9 cellular contexts compared by ENCODE assay signal in the genomic region with DNA sequence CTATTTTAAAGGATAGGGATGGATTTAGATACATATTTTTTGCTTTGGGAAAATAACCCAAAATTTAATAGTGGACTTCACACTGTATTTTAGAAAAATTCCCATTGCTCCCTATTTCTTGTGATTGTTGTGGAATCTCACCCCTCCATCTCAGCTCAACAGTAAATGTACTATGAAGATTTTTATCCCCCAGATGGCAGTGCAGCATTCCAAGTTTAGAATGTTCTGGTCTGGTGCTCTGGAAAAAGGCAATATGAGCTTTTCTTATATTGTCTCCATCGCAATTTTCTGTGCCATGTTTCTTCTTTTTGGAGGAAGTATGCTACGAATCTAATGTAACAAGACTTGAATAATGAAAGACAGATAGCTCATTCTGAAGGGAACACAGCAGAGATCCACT.
DNase-seq lines count a peak whose midpoint lies in the region; ATAC-seq and TF ChIP-seq lines count a peak whose summit lies in the region.
"Had no signal": no experiment of that assay in that cellular context is flagged by ENCODE, and none has a peak within 500 bp of the region (broad histone marks: within the 10 kb centered on the region; RNA-seq: fewer than 3 reads in every experiment).

No MANE protein-coding gene starts in this region.

- no peak overlapping the region for H3K4me3 ChIP-seq in brain microvascular endothelial cell (ENCODE audit: low read depth, low read length)
- H3K4me3 ChIP-seq: coronary artery had no signal

- H3K4me1 Mint-ChIP-seq in neural crest cell (no peaks in the 10 kb centered on the region), T-helper 17 cell (no peaks in the 10 kb centered on the region)

- H3K9me3 ChIP-seq in T-helper 17 cell (ENCODE audit: control insufficient read depth, low read length, poor library complexity, severe bottlenecking), result no peaks in the 10 kb centered on the region

- H3K27me3 ChIP-seq in brain microvascular endothelial cell (replicated peaks), result no peaks in the 10 kb centered on the region

- intact Hi-C loops in Right ventricle myocardium inferior (cut with DNase I), result no loop called here

- H3K27ac Mint-ChIP-seq in neural crest cell (ENCODE audit: unreplicated experiment) (no peak overlapping the region), T-helper 17 cell (no peak overlapping the region)

- no peak overlapping the region for H3K4me3 Mint-ChIP-seq in neural crest cell
- no peak overlapping the region for H3K4me3 Mint-ChIP-seq in T-helper 17 cell

- no peak overlapping the region for H3K27ac ChIP-seq in brain microvascular endothelial cell
- H3K27ac ChIP-seq: coronary artery had no signal

- DNase-seq in G401 (ENCODE audit: low spot score) (peak; percentile 88), NCI-H2081 treated with DMSO at 0.1 percent for 48 hours (lab: John Stamatoyannopoulos, UW) (peak; percentile 34), brain microvascular endothelial cell (peak; percentile 32), neural crest cell (ENCODE audit: low read depth, low spot score) (no peak), T-helper 17 cell (no peak), SKM-1 (lab: John Stamatoyannopoulos, UW; ENCODE audit: unreplicated experiment) (no peak), Right ventricle myocardium inferior (ENCODE audit: missing footprints) (no peak)
- no peak for DNase-seq in stimulated activated CD4-positive, alpha-beta T cell treated with anti-CD3 and anti-CD28 coated beads, Interleukin-15, amount 100 ng/mL, for 24 hours

- no peaks in the 10 kb centered on the region for H3K36me3 ChIP-seq in brain microvascular endothelial cell (replicated peaks)

- TF ChIP-seq CTCF in brain microvascular endothelial cell (IDR thresholded peaks at IDR 0.05; ENCODE audit: low read depth, low read length, missing control alignments) (peak; percentile 46), neural crest cell (conservative IDR thresholded peaks at IDR 0.05) (peak; percentile 48)

- H3K36me3 Mint-ChIP-seq in neural crest cell (ENCODE audit: low read depth) (no peaks in the 10 kb centered on the region), T-helper 17 cell (ENCODE audit: low read depth) (no peaks in the 10 kb centered on the region)

- ATAC-seq in T-helper 17 cell, result no peak
- ATAC-seq in Right ventricle myocardium inferior, result no peak

- in situ Hi-C loops in G401 (cut with HindIII; ENCODE audit: low sequenced_read_pairs) (no loop called here), brain microvascular endothelial cell (cut with HindIII; ENCODE audit: low pct_ligation_motif_present, low sequenced_read_pairs) (no loop called here)

- H3K27me3 Mint-ChIP-seq in neural crest cell (ENCODE audit: low read depth) (no peaks in the 10 kb centered on the region), T-helper 17 cell (no peaks in the 10 kb centered on the region)

- H3K9me3 Mint-ChIP-seq in neural crest cell, result no peaks in the 10 kb centered on the region

Comparison
In these comparisons a context has a peak if more than half of its experiments do, and no peak if none do; other contexts are left out.
1. DNase-seq: peak in G401 (single experiment), NCI-H2081 treated with DMSO at 0.1 percent for 48 hours (single experiment) and brain microvascular endothelial cell (single experiment); none in neural crest cell (single experiment), T-helper 17 cell (0 of 3), SKM-1 (single experiment), stimulated activated CD4-positive, alpha-beta T cell treated with anti-CD3 and anti-CD28 coated beads, Interleukin-15, amount 100 ng/mL, for 24 hours (single experiment) and Right ventricle myocardium inferior (single experiment).